ENCODE assay signal across 1 cellular context in the genomic region with DNA sequence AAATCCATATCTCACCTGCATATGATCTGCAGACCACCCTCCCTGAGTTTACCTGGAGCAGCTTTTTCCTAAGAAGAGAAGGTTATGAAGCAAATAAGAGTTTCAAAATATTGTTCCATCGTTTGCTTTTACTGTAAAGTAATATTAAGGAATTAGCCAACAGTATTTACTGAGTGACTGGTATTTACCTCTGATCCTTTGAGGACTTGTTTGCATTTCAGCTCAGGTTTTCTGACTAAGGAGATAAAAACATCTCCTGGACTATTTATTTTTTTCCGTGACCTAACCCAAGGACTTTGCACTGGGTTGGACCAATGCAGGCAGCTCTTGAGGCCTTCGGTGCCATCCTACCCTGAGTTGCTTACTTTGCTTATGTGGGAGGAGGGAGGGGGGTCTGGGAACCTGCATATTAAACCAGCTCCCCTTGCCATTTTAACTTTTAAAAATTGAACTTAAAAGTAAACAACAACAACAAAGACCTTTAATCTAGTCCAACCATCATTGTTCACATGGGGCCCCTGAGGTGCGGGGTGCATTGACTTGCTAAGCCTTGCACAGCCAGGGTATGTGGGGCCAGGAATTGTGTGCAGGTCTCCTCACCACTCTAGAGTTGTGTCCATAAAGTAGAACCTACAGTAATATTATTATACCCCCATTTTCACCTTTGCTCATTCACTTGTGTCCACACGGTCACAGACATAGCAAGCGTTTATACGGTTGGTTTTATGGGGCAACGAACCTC.
A peak's percentile ranks its signal among the peaks of the same experiment; 100 is the strongest.
TF ChIP-seq lines count a peak whose summit lies in the region.

No MANE protein-coding gene starts in this region.

TF ChIP-seq in A549, 52 proteins besides CTCF, POLR2A, EP300 and RAD21:
- no peak for TF ChIP-seq TP53 (CRISPR knock-in tag; IDR thresholded peaks at IDR 0.05)
- TF ChIP-seq FOXS1 (CRISPR knock-in tag; IDR thresholded peaks at IDR 0.05), result no peak
- TF ChIP-seq ZFP36 (IDR thresholded peaks at IDR 0.05; ENCODE audit: borderline replicate concordance, partially characterized antibody), result no peak
- TF ChIP-seq NPAS2 (CRISPR knock-in tag; IDR thresholded peaks at IDR 0.05; ENCODE audit: borderline replicate concordance), result no peak
- TF ChIP-seq, protein P1, sequence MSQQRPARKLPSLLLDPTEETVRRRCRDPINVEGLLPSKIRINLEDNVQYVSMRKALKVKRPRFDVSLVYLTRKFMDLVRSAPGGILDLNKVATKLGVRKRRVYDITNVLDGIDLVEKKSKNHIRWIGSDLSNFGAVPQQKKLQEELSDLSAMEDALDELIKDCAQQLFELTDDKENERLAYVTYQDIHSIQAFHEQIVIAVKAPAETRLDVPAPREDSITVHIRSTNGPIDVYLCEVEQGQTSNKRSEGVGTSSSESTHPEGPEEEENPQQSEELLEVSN (IDR thresholded peaks at IDR 0.05; ENCODE audit: borderline replicate concordance, low read depth), result no peak
- TF ChIP-seq, protein P2, sequence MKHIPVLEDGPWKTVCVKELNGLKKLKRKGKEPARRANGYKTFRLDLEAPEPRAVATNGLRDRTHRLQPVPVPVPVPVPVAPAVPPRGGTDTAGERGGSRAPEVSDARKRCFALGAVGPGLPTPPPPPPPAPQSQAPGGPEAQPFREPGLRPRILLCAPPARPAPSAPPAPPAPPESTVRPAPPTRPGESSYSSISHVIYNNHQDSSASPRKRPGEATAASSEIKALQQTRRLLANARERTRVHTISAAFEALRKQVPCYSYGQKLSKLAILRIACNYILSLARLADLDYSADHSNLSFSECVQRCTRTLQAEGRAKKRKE (CRISPR knock-in tag; IDR thresholded peaks at IDR 0.05; ENCODE audit: low read depth), result no peak
- no peak for TF ChIP-seq MYC (IDR thresholded peaks at IDR 0.05; ENCODE audit: borderline replicate concordance, low read length)
- TF ChIP-seq MAZ (IDR thresholded peaks at IDR 0.05; ENCODE audit: borderline replicate concordance, low read depth, low read length), result no peak
- no peak for TF ChIP-seq HOXB5 (CRISPR knock-in tag; IDR thresholded peaks at IDR 0.05)
- TF ChIP-seq CEBPB (IDR thresholded peaks at IDR 0.05), result peak; percentile 80 to 90
- TF ChIP-seq EHMT2 (IDR thresholded peaks at IDR 0.05; ENCODE audit: low read depth), result no peak
- TF ChIP-seq NFE2L2 (conservative IDR thresholded peaks at IDR 0.05; ENCODE audit: low read length), result no peak
- TF ChIP-seq, protein P3, sequence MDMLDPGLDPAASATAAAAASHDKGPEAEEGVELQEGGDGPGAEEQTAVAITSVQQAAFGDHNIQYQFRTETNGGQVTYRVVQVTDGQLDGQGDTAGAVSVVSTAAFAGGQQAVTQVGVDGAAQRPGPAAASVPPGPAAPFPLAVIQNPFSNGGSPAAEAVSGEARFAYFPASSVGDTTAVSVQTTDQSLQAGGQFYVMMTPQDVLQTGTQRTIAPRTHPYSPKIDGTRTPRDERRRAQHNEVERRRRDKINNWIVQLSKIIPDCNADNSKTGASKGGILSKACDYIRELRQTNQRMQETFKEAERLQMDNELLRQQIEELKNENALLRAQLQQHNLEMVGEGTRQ (IDR thresholded peaks at IDR 0.05), result no peak
- TF ChIP-seq RCOR1 (IDR thresholded peaks at IDR 0.05; ENCODE audit: low read depth, low read length), result no peak
- no peak for TF ChIP-seq HEYL (CRISPR knock-in tag; IDR thresholded peaks at IDR 0.05)
- no peak for TF ChIP-seq RFX5 (IDR thresholded peaks at IDR 0.05)
- TF ChIP-seq RNF2 (IDR thresholded peaks at IDR 0.05; ENCODE audit: borderline replicate concordance, low read depth), result no peak
- no peak for TF ChIP-seq HDAC2 (IDR thresholded peaks at IDR 0.05)
- no peak for TF ChIP-seq CHD4 (IDR thresholded peaks at IDR 0.05; ENCODE audit: borderline replicate concordance)
- no peak for TF ChIP-seq FOSB (CRISPR knock-in tag; IDR thresholded peaks at IDR 0.05)
- TF ChIP-seq CHD2 (IDR thresholded peaks at IDR 0.05; ENCODE audit: low read length, partially characterized antibody), result no peak
- TF ChIP-seq, protein P4, sequence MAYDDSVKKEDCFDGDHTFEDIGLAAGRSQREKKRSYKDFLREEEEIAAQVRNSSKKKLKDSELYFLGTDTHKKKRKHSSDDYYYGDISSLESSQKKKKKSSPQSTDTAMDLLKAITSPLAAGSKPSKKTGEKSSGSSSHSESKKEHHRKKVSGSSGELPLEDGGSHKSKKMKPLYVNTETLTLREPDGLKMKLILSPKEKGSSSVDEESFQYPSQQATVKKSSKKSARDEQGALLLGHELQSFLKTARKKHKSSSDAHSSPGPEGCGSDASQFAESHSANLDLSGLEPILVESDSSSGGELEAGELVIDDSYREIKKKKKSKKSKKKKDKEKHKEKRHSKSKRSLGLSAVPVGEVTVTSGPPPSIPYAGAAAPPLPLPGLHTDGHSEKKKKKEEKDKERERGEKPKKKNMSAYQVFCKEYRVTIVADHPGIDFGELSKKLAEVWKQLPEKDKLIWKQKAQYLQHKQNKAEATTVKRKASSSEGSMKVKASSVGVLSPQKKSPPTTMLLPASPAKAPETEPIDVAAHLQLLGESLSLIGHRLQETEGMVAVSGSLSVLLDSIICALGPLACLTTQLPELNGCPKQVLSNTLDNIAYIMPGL (CRISPR knock-in tag; IDR thresholded peaks at IDR 0.05; ENCODE audit: borderline replicate concordance), result no peak
- TF ChIP-seq RARB (CRISPR knock-in tag; IDR thresholded peaks at IDR 0.05), result no peak
- TF ChIP-seq JUN (IDR thresholded peaks at IDR 0.05), result peak; percentile 68 to 82; a peak in 3 of 5 replicates
- TF ChIP-seq, protein P5, sequence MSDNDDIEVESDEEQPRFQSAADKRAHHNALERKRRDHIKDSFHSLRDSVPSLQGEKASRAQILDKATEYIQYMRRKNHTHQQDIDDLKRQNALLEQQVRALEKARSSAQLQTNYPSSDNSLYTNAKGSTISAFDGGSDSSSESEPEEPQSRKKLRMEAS (IDR thresholded peaks at IDR 0.05), result no peak
- TF ChIP-seq, protein P6, sequence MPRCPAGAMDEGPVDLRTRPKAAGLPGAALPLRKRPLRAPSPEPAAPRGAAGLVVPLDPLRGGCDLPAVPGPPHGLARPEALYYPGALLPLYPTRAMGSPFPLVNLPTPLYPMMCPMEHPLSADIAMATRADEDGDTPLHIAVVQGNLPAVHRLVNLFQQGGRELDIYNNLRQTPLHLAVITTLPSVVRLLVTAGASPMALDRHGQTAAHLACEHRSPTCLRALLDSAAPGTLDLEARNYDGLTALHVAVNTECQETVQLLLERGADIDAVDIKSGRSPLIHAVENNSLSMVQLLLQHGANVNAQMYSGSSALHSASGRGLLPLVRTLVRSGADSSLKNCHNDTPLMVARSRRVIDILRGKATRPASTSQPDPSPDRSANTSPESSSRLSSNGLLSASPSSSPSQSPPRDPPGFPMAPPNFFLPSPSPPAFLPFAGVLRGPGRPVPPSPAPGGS (IDR thresholded peaks at IDR 0.05), result peak; percentile 86; the same call in 2 of the 3 replicates
- TF ChIP-seq, protein P7, sequence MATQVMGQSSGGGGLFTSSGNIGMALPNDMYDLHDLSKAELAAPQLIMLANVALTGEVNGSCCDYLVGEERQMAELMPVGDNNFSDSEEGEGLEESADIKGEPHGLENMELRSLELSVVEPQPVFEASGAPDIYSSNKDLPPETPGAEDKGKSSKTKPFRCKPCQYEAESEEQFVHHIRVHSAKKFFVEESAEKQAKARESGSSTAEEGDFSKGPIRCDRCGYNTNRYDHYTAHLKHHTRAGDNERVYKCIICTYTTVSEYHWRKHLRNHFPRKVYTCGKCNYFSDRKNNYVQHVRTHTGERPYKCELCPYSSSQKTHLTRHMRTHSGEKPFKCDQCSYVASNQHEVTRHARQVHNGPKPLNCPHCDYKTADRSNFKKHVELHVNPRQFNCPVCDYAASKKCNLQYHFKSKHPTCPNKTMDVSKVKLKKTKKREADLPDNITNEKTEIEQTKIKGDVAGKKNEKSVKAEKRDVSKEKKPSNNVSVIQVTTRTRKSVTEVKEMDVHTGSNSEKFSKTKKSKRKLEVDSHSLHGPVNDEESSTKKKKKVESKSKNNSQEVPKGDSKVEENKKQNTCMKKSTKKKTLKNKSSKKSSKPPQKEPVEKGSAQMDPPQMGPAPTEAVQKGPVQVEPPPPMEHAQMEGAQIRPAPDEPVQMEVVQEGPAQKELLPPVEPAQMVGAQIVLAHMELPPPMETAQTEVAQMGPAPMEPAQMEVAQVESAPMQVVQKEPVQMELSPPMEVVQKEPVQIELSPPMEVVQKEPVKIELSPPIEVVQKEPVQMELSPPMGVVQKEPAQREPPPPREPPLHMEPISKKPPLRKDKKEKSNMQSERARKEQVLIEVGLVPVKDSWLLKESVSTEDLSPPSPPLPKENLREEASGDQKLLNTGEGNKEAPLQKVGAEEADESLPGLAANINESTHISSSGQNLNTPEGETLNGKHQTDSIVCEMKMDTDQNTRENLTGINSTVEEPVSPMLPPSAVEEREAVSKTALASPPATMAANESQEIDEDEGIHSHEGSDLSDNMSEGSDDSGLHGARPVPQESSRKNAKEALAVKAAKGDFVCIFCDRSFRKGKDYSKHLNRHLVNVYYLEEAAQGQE (IDR thresholded peaks at IDR 0.05), result no peak
- TF ChIP-seq CBX8 (IDR thresholded peaks at IDR 0.05), result no peak
- TF ChIP-seq, protein P8, sequence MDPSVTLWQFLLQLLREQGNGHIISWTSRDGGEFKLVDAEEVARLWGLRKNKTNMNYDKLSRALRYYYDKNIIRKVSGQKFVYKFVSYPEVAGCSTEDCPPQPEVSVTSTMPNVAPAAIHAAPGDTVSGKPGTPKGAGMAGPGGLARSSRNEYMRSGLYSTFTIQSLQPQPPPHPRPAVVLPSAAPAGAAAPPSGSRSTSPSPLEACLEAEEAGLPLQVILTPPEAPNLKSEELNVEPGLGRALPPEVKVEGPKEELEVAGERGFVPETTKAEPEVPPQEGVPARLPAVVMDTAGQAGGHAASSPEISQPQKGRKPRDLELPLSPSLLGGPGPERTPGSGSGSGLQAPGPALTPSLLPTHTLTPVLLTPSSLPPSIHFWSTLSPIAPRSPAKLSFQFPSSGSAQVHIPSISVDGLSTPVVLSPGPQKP (IDR thresholded peaks at IDR 0.05; ENCODE audit: low read depth, low read length), result no peak
- no peak for TF ChIP-seq KDM1A (IDR thresholded peaks at IDR 0.05; ENCODE audit: low read depth)
- no peak for TF ChIP-seq ZSCAN20 (CRISPR knock-in tag; IDR thresholded peaks at IDR 0.05)
- TF ChIP-seq JUNB (IDR thresholded peaks at IDR 0.05), result peak; percentile 86
- TF ChIP-seq, protein P9, sequence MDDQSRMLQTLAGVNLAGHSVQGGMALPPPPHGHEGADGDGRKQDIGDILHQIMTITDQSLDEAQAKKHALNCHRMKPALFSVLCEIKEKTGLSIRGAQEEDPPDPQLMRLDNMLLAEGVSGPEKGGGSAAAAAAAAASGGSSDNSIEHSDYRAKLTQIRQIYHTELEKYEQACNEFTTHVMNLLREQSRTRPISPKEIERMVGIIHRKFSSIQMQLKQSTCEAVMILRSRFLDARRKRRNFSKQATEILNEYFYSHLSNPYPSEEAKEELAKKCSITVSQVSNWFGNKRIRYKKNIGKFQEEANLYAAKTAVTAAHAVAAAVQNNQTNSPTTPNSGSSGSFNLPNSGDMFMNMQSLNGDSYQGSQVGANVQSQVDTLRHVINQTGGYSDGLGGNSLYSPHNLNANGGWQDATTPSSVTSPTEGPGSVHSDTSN (IDR thresholded peaks at IDR 0.05), result no peak
- TF ChIP-seq ZC3H11A (IDR thresholded peaks at IDR 0.05), result no peak
- TF ChIP-seq, protein P10, sequence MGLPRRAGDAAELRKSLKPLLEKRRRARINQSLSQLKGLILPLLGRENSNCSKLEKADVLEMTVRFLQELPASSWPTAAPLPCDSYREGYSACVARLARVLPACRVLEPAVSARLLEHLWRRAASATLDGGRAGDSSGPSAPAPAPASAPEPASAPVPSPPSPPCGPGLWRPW (IDR thresholded peaks at IDR 0.05), result peak; percentile 75
- peak; percentile 73 for TF ChIP-seq FOSL2 (IDR thresholded peaks at IDR 0.05)
- peak; percentile 89 for TF ChIP-seq FOSL2 (CRISPR knock-in tag; IDR thresholded peaks at IDR 0.05)
- no peak for TF ChIP-seq PHF8 (IDR thresholded peaks at IDR 0.05; ENCODE audit: borderline replicate concordance, low read depth)
- no peak for TF ChIP-seq SMC3 (IDR thresholded peaks at IDR 0.05)
- TF ChIP-seq KDM5A (IDR thresholded peaks at IDR 0.05), result no peak
- TF ChIP-seq NR3C1 (IDR thresholded peaks at IDR 0.05), result no peak
- no peak for TF ChIP-seq SREBF2 (IDR thresholded peaks at IDR 0.05)
- no peak for TF ChIP-seq CBX2 (IDR thresholded peaks at IDR 0.05; ENCODE audit: borderline replicate concordance, low read depth)
- no peak for TF ChIP-seq ZNF302 (CRISPR knock-in tag; IDR thresholded peaks at IDR 0.05)
- no peak for TF ChIP-seq HOXA7 (CRISPR knock-in tag; IDR thresholded peaks at IDR 0.05)
- no peak for TF ChIP-seq TFCP2L1 (CRISPR knock-in tag; IDR thresholded peaks at IDR 0.05)
- TF ChIP-seq GATA3 (IDR thresholded peaks at IDR 0.05; ENCODE audit: borderline replicate concordance), result peak; percentile 85
- TF ChIP-seq ESRRA (IDR thresholded peaks at IDR 0.05; ENCODE audit: borderline replicate concordance, low read length), result no peak
- TF ChIP-seq EHF (CRISPR knock-in tag; IDR thresholded peaks at IDR 0.05), result no peak
